Comparison of ENCODE assay signal across 1 cellular context in genomic region chr11:5131584-5132335, GRCh38.
A peak's percentile ranks its signal among the peaks of the same experiment; 100 is the strongest.
TF ChIP-seq lines count a peak whose summit lies in the region.

No MANE protein-coding gene starts in this region.

TF ChIP-seq in K562, 482 proteins besides CTCF, POLR2A, EP300 and RAD21 (continued from another document and continues in another):
- TF ChIP-seq TFAP4 (CRISPR knock-in tag; IDR thresholded peaks at IDR 0.05; ENCODE audit: borderline replicate concordance), result no peak
- TF ChIP-seq ZNF583 (CRISPR knock-in tag; IDR thresholded peaks at IDR 0.05), result peak; percentile 17; the same call in 1 of the 2 replicates
- TF ChIP-seq MTF1 (CRISPR knock-in tag; IDR thresholded peaks at IDR 0.05; ENCODE audit: borderline replicate concordance), result 0 out of 2 replicates have a peak, but pooled peaks have one; percentile 16
- TF ChIP-seq NBN (IDR thresholded peaks at IDR 0.05; ENCODE audit: low read depth), result peak; percentile 42; the same call in 1 of the 2 replicates
- TF ChIP-seq FOXM1 (IDR thresholded peaks at IDR 0.05; ENCODE audit: low read depth), result peak; percentile 76; the same call in 1 of the 2 replicates
- TF ChIP-seq FOXM1 (CRISPR knock-in tag; IDR thresholded peaks at IDR 0.05; ENCODE audit: low read depth), result no peak
- TF ChIP-seq SMARCA4 (IDR thresholded peaks at IDR 0.05), result peak; percentile 93
- peak in 1 of 2 experiments; percentile 83; a peak in 2 of 4 replicates for TF ChIP-seq ZMIZ1 (IDR thresholded peaks at IDR 0.05; ENCODE audit: low read depth in 2 of 2, low read length in 2 of 2)
- no peak for TF ChIP-seq BRD4 (IDR thresholded peaks at IDR 0.05)
- 0 out of 2 replicates have a peak, but pooled peaks have one; percentile 39 for TF ChIP-seq MXI1 (IDR thresholded peaks at IDR 0.05; ENCODE audit: low read depth, low read length)
- no peak for TF ChIP-seq RBM34 (IDR thresholded peaks at IDR 0.05; ENCODE audit: borderline replicate concordance, insufficient read depth, low read length)
- no peak for TF ChIP-seq CHD2 (IDR thresholded peaks at IDR 0.05; ENCODE audit: low read depth, low read length)
- TF ChIP-seq L3MBTL2 (IDR thresholded peaks at IDR 0.05), result peak; percentile 97
- TF ChIP-seq, protein P1, sequence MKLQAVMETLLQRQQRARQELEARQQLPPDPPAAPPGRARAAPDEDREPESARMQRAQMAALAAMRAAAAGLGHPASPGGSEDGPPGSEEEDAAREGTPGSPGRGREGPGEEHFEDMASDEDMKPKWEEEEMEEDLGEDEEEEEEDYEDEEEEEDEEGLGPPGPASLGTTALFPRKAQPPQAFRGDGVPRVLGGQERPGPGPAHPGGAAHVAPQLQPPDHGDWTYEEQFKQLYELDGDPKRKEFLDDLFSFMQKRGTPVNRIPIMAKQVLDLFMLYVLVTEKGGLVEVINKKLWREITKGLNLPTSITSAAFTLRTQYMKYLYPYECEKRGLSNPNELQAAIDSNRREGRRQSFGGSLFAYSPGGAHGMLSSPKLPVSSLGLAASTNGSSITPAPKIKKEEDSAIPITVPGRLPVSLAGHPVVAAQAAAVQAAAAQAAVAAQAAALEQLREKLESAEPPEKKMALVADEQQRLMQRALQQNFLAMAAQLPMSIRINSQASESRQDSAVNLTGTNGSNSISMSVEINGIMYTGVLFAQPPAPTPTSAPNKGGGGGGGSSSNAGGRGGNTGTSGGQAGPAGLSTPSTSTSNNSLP (IDR thresholded peaks at IDR 0.05; ENCODE audit: borderline replicate concordance, low read depth, low read length), result peak; percentile 92
- no peak for TF ChIP-seq ZNF785 (CRISPR knock-in tag; IDR thresholded peaks at IDR 0.05)
- TF ChIP-seq TAF1 (IDR thresholded peaks at IDR 0.05; ENCODE audit: control insufficient read depth, extremely low read depth, insufficient read depth, low read length, severe bottlenecking), result peak; percentile 21
- TF ChIP-seq MTA1 (IDR thresholded peaks at IDR 0.05; ENCODE audit: borderline replicate concordance), result no peak
- TF ChIP-seq, protein P2, sequence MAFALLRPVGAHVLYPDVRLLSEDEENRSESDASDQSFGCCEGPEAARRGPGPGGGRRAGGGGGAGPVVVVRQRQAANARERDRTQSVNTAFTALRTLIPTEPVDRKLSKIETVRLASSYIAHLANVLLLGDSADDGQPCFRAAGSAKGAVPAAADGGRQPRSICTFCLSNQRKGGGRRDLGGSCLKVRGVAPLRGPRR (CRISPR knock-in tag; IDR thresholded peaks at IDR 0.05), result 0 out of 2 replicates have a peak, but pooled peaks have one; percentile 67
- TF ChIP-seq RB1 (IDR thresholded peaks at IDR 0.05; ENCODE audit: low read depth), result no peak
- TF ChIP-seq, protein P3, sequence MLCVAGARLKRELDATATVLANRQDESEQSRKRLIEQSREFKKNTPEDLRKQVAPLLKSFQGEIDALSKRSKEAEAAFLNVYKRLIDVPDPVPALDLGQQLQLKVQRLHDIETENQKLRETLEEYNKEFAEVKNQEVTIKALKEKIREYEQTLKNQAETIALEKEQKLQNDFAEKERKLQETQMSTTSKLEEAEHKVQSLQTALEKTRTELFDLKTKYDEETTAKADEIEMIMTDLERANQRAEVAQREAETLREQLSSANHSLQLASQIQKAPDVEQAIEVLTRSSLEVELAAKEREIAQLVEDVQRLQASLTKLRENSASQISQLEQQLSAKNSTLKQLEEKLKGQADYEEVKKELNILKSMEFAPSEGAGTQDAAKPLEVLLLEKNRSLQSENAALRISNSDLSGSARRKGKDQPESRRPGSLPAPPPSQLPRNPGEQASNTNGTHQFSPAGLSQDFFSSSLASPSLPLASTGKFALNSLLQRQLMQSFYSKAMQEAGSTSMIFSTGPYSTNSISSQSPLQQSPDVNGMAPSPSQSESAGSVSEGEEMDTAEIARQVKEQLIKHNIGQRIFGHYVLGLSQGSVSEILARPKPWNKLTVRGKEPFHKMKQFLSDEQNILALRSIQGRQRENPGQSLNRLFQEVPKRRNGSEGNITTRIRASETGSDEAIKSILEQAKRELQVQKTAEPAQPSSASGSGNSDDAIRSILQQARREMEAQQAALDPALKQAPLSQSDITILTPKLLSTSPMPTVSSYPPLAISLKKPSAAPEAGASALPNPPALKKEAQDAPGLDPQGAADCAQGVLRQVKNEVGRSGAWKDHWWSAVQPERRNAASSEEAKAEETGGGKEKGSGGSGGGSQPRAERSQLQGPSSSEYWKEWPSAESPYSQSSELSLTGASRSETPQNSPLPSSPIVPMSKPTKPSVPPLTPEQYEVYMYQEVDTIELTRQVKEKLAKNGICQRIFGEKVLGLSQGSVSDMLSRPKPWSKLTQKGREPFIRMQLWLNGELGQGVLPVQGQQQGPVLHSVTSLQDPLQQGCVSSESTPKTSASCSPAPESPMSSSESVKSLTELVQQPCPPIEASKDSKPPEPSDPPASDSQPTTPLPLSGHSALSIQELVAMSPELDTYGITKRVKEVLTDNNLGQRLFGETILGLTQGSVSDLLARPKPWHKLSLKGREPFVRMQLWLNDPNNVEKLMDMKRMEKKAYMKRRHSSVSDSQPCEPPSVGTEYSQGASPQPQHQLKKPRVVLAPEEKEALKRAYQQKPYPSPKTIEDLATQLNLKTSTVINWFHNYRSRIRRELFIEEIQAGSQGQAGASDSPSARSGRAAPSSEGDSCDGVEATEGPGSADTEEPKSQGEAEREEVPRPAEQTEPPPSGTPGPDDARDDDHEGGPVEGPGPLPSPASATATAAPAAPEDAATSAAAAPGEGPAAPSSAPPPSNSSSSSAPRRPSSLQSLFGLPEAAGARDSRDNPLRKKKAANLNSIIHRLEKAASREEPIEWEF (CRISPR knock-in tag; IDR thresholded peaks at IDR 0.05), result peak; percentile 21; the same call in 1 of the 2 replicates
- TF ChIP-seq, protein P4, sequence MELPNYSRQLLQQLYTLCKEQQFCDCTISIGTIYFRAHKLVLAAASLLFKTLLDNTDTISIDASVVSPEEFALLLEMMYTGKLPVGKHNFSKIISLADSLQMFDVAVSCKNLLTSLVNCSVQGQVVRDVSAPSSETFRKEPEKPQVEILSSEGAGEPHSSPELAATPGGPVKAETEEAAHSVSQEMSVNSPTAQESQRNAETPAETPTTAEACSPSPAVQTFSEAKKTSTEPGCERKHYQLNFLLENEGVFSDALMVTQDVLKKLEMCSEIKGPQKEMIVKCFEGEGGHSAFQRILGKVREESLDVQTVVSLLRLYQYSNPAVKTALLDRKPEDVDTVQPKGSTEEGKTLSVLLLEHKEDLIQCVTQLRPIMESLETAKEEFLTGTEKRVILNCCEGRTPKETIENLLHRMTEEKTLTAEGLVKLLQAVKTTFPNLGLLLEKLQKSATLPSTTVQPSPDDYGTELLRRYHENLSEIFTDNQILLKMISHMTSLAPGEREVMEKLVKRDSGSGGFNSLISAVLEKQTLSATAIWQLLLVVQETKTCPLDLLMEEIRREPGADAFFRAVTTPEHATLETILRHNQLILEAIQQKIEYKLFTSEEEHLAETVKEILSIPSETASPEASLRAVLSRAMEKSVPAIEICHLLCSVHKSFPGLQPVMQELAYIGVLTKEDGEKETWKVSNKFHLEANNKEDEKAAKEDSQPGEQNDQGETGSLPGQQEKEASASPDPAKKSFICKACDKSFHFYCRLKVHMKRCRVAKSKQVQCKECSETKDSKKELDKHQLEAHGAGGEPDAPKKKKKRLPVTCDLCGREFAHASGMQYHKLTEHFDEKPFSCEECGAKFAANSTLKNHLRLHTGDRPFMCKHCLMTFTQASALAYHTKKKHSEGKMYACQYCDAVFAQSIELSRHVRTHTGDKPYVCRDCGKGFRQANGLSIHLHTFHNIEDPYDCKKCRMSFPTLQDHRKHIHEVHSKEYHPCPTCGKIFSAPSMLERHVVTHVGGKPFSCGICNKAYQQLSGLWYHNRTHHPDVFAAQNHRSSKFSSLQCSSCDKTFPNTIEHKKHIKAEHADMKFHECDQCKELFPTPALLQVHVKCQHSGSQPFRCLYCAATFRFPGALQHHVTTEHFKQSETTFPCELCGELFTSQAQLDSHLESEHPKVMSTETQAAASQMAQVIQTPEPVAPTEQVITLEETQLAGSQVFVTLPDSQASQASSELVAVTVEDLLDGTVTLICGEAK (IDR thresholded peaks at IDR 0.05), result no peak
- TF ChIP-seq, protein P4 (CRISPR knock-in tag; IDR thresholded peaks at IDR 0.05), result no peak
- TF ChIP-seq, protein P5, sequence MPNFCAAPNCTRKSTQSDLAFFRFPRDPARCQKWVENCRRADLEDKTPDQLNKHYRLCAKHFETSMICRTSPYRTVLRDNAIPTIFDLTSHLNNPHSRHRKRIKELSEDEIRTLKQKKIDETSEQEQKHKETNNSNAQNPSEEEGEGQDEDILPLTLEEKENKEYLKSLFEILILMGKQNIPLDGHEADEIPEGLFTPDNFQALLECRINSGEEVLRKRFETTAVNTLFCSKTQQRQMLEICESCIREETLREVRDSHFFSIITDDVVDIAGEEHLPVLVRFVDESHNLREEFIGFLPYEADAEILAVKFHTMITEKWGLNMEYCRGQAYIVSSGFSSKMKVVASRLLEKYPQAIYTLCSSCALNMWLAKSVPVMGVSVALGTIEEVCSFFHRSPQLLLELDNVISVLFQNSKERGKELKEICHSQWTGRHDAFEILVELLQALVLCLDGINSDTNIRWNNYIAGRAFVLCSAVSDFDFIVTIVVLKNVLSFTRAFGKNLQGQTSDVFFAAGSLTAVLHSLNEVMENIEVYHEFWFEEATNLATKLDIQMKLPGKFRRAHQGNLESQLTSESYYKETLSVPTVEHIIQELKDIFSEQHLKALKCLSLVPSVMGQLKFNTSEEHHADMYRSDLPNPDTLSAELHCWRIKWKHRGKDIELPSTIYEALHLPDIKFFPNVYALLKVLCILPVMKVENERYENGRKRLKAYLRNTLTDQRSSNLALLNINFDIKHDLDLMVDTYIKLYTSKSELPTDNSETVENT (CRISPR knock-in tag; IDR thresholded peaks at IDR 0.05), result no peak
- TF ChIP-seq, protein P6, sequence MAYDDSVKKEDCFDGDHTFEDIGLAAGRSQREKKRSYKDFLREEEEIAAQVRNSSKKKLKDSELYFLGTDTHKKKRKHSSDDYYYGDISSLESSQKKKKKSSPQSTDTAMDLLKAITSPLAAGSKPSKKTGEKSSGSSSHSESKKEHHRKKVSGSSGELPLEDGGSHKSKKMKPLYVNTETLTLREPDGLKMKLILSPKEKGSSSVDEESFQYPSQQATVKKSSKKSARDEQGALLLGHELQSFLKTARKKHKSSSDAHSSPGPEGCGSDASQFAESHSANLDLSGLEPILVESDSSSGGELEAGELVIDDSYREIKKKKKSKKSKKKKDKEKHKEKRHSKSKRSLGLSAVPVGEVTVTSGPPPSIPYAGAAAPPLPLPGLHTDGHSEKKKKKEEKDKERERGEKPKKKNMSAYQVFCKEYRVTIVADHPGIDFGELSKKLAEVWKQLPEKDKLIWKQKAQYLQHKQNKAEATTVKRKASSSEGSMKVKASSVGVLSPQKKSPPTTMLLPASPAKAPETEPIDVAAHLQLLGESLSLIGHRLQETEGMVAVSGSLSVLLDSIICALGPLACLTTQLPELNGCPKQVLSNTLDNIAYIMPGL (CRISPR knock-in tag; IDR thresholded peaks at IDR 0.05), result no peak
- peak; percentile 39; the same call in 1 of the 2 replicates for TF ChIP-seq ZNF766 (CRISPR knock-in tag; conservative IDR thresholded peaks at IDR 0.05)
- 0 out of 2 replicates have a peak, but pooled peaks have one; percentile 45 for TF ChIP-seq MTA3 (IDR thresholded peaks at IDR 0.05; ENCODE audit: borderline replicate concordance)
- no peak for TF ChIP-seq NFE2 (IDR thresholded peaks at IDR 0.05; ENCODE audit: low read depth)
- no peak for TF ChIP-seq NCOA4 (IDR thresholded peaks at IDR 0.05; ENCODE audit: partially characterized antibody)
- peak; percentile 81; the same call in 1 of the 2 replicates for TF ChIP-seq SMARCE1 (IDR thresholded peaks at IDR 0.05)
- peak; percentile 79 for TF ChIP-seq EP400 (IDR thresholded peaks at IDR 0.05)
